Comparison of ENCODE assay signal across 1 cellular context in genomic region chr3:11195721-11196332, GRCh38.
TF ChIP-seq lines count a peak whose summit lies in the region.

No MANE protein-coding gene starts in this region.

TF ChIP-seq in HCT116, 20 proteins besides CTCF, POLR2A, EP300 and RAD21 (continued from another document):
- TF ChIP-seq REST (IDR thresholded peaks at IDR 0.05; ENCODE audit: low read depth): no peak
- TF ChIP-seq EZH2phosphoT487 (IDR thresholded peaks at IDR 0.05; ENCODE audit: borderline replicate concordance): no peak
- no peak for TF ChIP-seq SIN3A (IDR thresholded peaks at IDR 0.05; ENCODE audit: low read depth)
- TF ChIP-seq JUND (IDR thresholded peaks at IDR 0.05): no peak
- TF ChIP-seq MAX (IDR thresholded peaks at IDR 0.05): no peak
- TF ChIP-seq ELF1 (IDR thresholded peaks at IDR 0.05; ENCODE audit: borderline replicate concordance, low read depth): no peak
- TF ChIP-seq SP1 (IDR thresholded peaks at IDR 0.05; ENCODE audit: low read depth): no peak
- no peak for TF ChIP-seq FOSL1 (IDR thresholded peaks at IDR 0.05; ENCODE audit: low read depth)
- no peak for TF ChIP-seq SRF (IDR thresholded peaks at IDR 0.05; ENCODE audit: low read depth)
- no peak for TF ChIP-seq CBX3 (IDR thresholded peaks at IDR 0.05; ENCODE audit: low read depth)
